In the genomic region with DNA sequence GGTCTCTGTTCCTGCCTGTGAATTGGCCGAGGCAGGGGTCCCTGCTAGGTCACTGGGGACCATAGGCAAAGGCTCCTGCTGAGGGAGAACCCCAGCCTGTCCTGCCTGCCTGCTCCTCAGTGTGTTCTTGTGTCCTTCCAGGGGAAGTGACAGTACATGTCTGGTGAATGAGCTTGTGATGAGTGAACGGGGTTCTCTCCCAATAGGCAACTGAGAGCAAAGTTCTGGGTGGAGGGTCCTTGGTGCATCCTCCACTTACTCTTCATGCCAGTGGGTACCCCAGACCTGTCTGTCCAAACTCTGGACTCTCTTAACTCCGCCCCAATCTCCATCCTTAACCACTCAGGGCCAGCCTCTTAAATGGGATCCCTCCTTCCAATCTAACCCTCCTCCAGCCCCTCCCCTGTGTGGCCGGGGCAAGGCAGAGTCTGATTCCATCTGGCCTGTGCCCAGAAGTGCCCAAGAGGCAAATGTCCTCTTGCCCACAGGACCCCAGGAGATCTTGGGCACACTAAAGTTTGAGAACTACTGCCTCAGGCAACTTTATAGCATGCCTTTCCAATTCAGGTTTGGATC, we compare ENCODE assay signal across 9 cellular contexts. TPM values are rescaled to one million over a fixed set of nuclear protein-coding genes. Genes with fewer than 3 reads are reported as not detected.
DNase-seq lines count a peak whose midpoint lies in the region; ATAC-seq and TF ChIP-seq lines count a peak whose summit lies in the region.
"Had no signal": no experiment of that assay in that cellular context is flagged by ENCODE, and none has a peak within 500 bp of the region (broad histone marks: within the 10 kb centered on the region; RNA-seq: fewer than 3 reads in every experiment).

No MANE protein-coding gene starts in this region.

- no peaks in the 10 kb centered on the region for H3K9me3 Mint-ChIP-seq in activated CD4-positive, alpha-beta T cell treated with anti-CD3 and anti-CD28 coated beads, Interleukin-2, amount 10 ng/mL, durations not matched to agents 7 days and 5 days
- H3K9me3 Mint-ChIP-seq in activated CD8-positive, alpha-beta T cell treated with anti-CD3 and anti-CD28 coated beads, Interleukin-2, amount 10 ng/mL, durations not matched to agents 7 days and 5 days (ENCODE audit: insufficient read depth), result no peaks in the 10 kb centered on the region
- H3K9me3 Mint-ChIP-seq in glutamatergic neuron (ENCODE audit: unreplicated experiment), result peaks cover 4% of the 10 kb centered on the region

- H3K27me3 Mint-ChIP-seq in activated CD4-positive, alpha-beta T cell treated with anti-CD3 and anti-CD28 coated beads, Interleukin-2, amount 10 ng/mL, durations not matched to agents 7 days and 5 days, result no peaks in the 10 kb centered on the region
- no peaks in the 10 kb centered on the region for H3K27me3 Mint-ChIP-seq in activated CD8-positive, alpha-beta T cell treated with anti-CD3 and anti-CD28 coated beads, Interleukin-2, amount 10 ng/mL, durations not matched to agents 7 days and 5 days (ENCODE audit: low read depth)
- peaks cover 2% of the 10 kb centered on the region for H3K27me3 Mint-ChIP-seq in glutamatergic neuron (ENCODE audit: unreplicated experiment)

- TF ChIP-seq CTCF in glutamatergic neuron (IDR thresholded peaks at IDR 0.05; ENCODE audit: partially characterized antibody, unreplicated experiment), result no peak
- no peak for TF ChIP-seq CTCF in stomach (IDR thresholded peaks at IDR 0.05)

- H4K8ac ChIP-seq in trophoblast cell (ENCODE audit: low read depth, low read length), result no peak overlapping the region

- H3K14ac ChIP-seq in trophoblast cell (ENCODE audit: low read length), result no peak overlapping the region

- no peak for TF ChIP-seq EP300 in stomach (IDR thresholded peaks at IDR 0.05)

- H3K9me3 ChIP-seq in stomach (no peaks in the 10 kb centered on the region), trophoblast cell (ENCODE audit: insufficient read depth, low read depth, low read length) (peaks cover 3% of the 10 kb centered on the region)

- no peak overlapping the region for H3K23ac ChIP-seq in trophoblast cell (ENCODE audit: low read length)

- H3K9ac ChIP-seq in trophoblast cell (ENCODE audit: low read length), result no peak overlapping the region

- H3K4me3 ChIP-seq in stomach (peak overlapping the region; percentile 56 to 84 (median 80)), trophoblast cell (ENCODE audit: low read depth, low read length) (no peak overlapping the region)

- no peak overlapping the region for H2BK12ac ChIP-seq in trophoblast cell (ENCODE audit: low read length)

- intact Hi-C loops in stomach (cut with DNase I; ENCODE audit: low total_unique reads), result no loop called here

- H3K36me3 Mint-ChIP-seq in activated CD4-positive, alpha-beta T cell treated with anti-CD3 and anti-CD28 coated beads, Interleukin-2, amount 10 ng/mL, durations not matched to agents 7 days and 5 days (ENCODE audit: low read depth), result peaks cover 5% of the 10 kb centered on the region
- H3K36me3 Mint-ChIP-seq in activated CD8-positive, alpha-beta T cell treated with anti-CD3 and anti-CD28 coated beads, Interleukin-2, amount 10 ng/mL, durations not matched to agents 7 days and 5 days (ENCODE audit: low read depth), result peaks cover 13% of the 10 kb centered on the region
- H3K36me3 Mint-ChIP-seq in glutamatergic neuron (ENCODE audit: unreplicated experiment), result no peaks in the 10 kb centered on the region

- H3K36me3 ChIP-seq in stomach, result peaks cover 19 to 43% (median 39%) of the 10 kb centered on the region in 4 donors
- H3K36me3 ChIP-seq in trophoblast cell (ENCODE audit: control insufficient read depth in 1 of 2, insufficient read depth in 2 of 2, low read length in 2 of 2), result peaks cover 7 to 18% of the 10 kb centered on the region in 2 experiments

- H2AFZ ChIP-seq in trophoblast cell (ENCODE audit: insufficient read depth, low read length, poor library complexity), result no peak overlapping the region

- peaks cover 32% of the 10 kb centered on the region for H3K4me1 Mint-ChIP-seq in activated CD4-positive, alpha-beta T cell treated with anti-CD3 and anti-CD28 coated beads, Interleukin-2, amount 10 ng/mL, durations not matched to agents 7 days and 5 days
- peaks cover 30% of the 10 kb centered on the region for H3K4me1 Mint-ChIP-seq in activated CD8-positive, alpha-beta T cell treated with anti-CD3 and anti-CD28 coated beads, Interleukin-2, amount 10 ng/mL, durations not matched to agents 7 days and 5 days (ENCODE audit: low read depth)
- H3K4me1 Mint-ChIP-seq in glutamatergic neuron (ENCODE audit: low read depth, unreplicated experiment), result peaks cover 17% of the 10 kb centered on the region

- peak overlapping the region; percentile 63 for H3K27ac Mint-ChIP-seq in activated CD4-positive, alpha-beta T cell treated with anti-CD3 and anti-CD28 coated beads, Interleukin-2, amount 10 ng/mL, durations not matched to agents 7 days and 5 days
- no peak overlapping the region for H3K27ac Mint-ChIP-seq in activated CD8-positive, alpha-beta T cell treated with anti-CD3 and anti-CD28 coated beads, Interleukin-2, amount 10 ng/mL, durations not matched to agents 7 days and 5 days
- H3K27ac Mint-ChIP-seq in glutamatergic neuron (ENCODE audit: unreplicated experiment), result peak overlapping the region; percentile 55

- H2AK5ac ChIP-seq in trophoblast cell (ENCODE audit: low read length), result no peak overlapping the region

- H3K27me3 ChIP-seq in stomach, result no peaks in the 10 kb centered on the region
- no peaks in the 10 kb centered on the region for H3K27me3 ChIP-seq in trophoblast cell (ENCODE audit: insufficient read depth, low read length)

- H3K79me1 ChIP-seq in trophoblast cell (ENCODE audit: low read length), result peaks cover 8% of the 10 kb centered on the region

- TF ChIP-seq POLR2A in stomach (IDR thresholded peaks at IDR 0.05), result no peak

- WGBS in stomach, 5 donors, result 48 to 68% (median 60%) methylated on average over 4 of the region's 4 CpGs
- WGBS in trophoblast cell (ENCODE audit: extremely low coverage, insufficient coverage, insufficient read length), result no CpG with 5 or more reads among the region's 4 CpGs

- H3K27ac ChIP-seq in stomach (peak overlapping the region in 3 of 5 donors; percentile 92 to 94 (median 94)), trophoblast cell (ENCODE audit: low read depth, low read length) (no peak overlapping the region)

- H3K18ac ChIP-seq in trophoblast cell (ENCODE audit: low read length), result no peak overlapping the region

- no peak for ATAC-seq in activated CD8-positive, alpha-beta T cell treated with anti-CD3 and anti-CD28 coated beads, Interleukin-2, amount 10 ng/mL, durations not matched to agents 7 days and 5 days

- CTCF ChIA-PET in activated CD4-positive, alpha-beta T cell treated with anti-CD3 and anti-CD28 coated beads, Interleukin-2, amount 10 ng/mL, durations not matched to agents 7 days and 5 days (lab: Charles Lee), result interaction anchor here (0.6 to 2.3 kb wide), 8 partner anchors 9 to 42 kb away, joined by 3 to 8 read pairs (median 5); no protein-coding TSS in a partner anchor
- CTCF ChIA-PET in activated CD8-positive, alpha-beta T cell treated with anti-CD3 and anti-CD28 coated beads, Interleukin-2, amount 10 ng/mL, durations not matched to agents 7 days and 5 days (lab: Charles Lee), result interaction anchor here (0.8 to 4.1 kb wide), 7 partner anchors 10 to 104 kb away, joined by 3 to 11 read pairs (median 4); no protein-coding TSS in a partner anchor

- peaks cover 8% of the 10 kb centered on the region for H3K79me2 ChIP-seq in trophoblast cell (ENCODE audit: control insufficient read depth, insufficient read depth, low read length, poor library complexity)

- H3K4me1 ChIP-seq in stomach (peaks cover 24 to 37% (median 28%) of the 10 kb centered on the region in 4 donors), trophoblast cell (ENCODE audit: control insufficient read depth in 1 of 2, insufficient read depth in 2 of 2, low read length in 2 of 2) (peaks cover 5 to 13% of the 10 kb centered on the region in 2 experiments)

- no peak overlapping the region for H4K91ac ChIP-seq in trophoblast cell (ENCODE audit: low read depth, low read length)

- H3K4me3 Mint-ChIP-seq in activated CD4-positive, alpha-beta T cell treated with anti-CD3 and anti-CD28 coated beads, Interleukin-2, amount 10 ng/mL, durations not matched to agents 7 days and 5 days, result peak overlapping the region; percentile 79
- peak overlapping the region; percentile 80 for H3K4me3 Mint-ChIP-seq in activated CD8-positive, alpha-beta T cell treated with anti-CD3 and anti-CD28 coated beads, Interleukin-2, amount 10 ng/mL, durations not matched to agents 7 days and 5 days
- peak overlapping the region; percentile 67 for H3K4me3 Mint-ChIP-seq in glutamatergic neuron (ENCODE audit: unreplicated experiment)

- no peak overlapping the region for H2BK5ac ChIP-seq in trophoblast cell (ENCODE audit: low read depth, low read length, poor library complexity)

- no peak overlapping the region for H3K4ac ChIP-seq in trophoblast cell (ENCODE audit: low read depth, low read length)

- no peak overlapping the region for H2BK120ac ChIP-seq in trophoblast cell (ENCODE audit: insufficient read depth, low read length, poor library complexity)

- POLR2A ChIA-PET in activated CD4-positive, alpha-beta T cell treated with anti-CD3 and anti-CD28 coated beads, Interleukin-2, amount 10 ng/mL, durations not matched to agents 7 days and 5 days (lab: Charles Lee), result no interaction called here
- POLR2A ChIA-PET in activated CD8-positive, alpha-beta T cell treated with anti-CD3 and anti-CD28 coated beads, Interleukin-2, amount 10 ng/mL, durations not matched to agents 7 days and 5 days (lab: Charles Lee), result no interaction called here

- H3K4me2 ChIP-seq in trophoblast cell (ENCODE audit: low read length), result no peak overlapping the region

- no peak for DNase-seq in activated CD4-positive, alpha-beta T cell treated with anti-CD3 and anti-CD28 coated beads, Interleukin-2, amount 10 ng/mL, durations not matched to agents 7 days and 5 days
- DNase-seq in activated CD4-positive, alpha-beta T cell treated with anti-CD3 and anti-CD28 coated beads for 4 hours, result no peak
- no peak for DNase-seq in activated CD8-positive, alpha-beta T cell treated with anti-CD3 and anti-CD28 coated beads, Interleukin-2, amount 10 ng/mL, durations not matched to agents 7 days and 5 days
- DNase-seq in glutamatergic neuron, result no peak
- no peak for DNase-seq in stomach
- no peak for DNase-seq in activated CD4-positive, CD25-positive, alpha-beta regulatory T cell treated with anti-CD3 and anti-CD28 coated beads, Interleukin-2, amount 50 U/mL, for 72 hours
- DNase-seq in D341Med (ENCODE audit: low spot score), result no peak
- no peak for DNase-seq in trophoblast cell
- DNase-seq: cerebellar nuclear complex had no signal

- no peak overlapping the region for H4K12ac ChIP-seq in trophoblast cell (ENCODE audit: low read depth, low read length)

RNA-seq across cellular contexts. Expression of a gene that starts 2.0 kb away (rescaled TPM):
- total RNA-seq in activated CD4-positive, alpha-beta T cell treated with anti-CD3 and anti-CD28 coated beads, Interleukin-2, amount 10 ng/mL, durations not matched to agents 7 days and 5 days, result 1 to 10 TPM; 7.6 to 7.8 TPM
- total RNA-seq in activated CD8-positive, alpha-beta T cell treated with anti-CD3 and anti-CD28 coated beads, Interleukin-2, amount 10 ng/mL, durations not matched to agents 7 days and 5 days, result 1 to 10 TPM; 8.0 TPM
- total RNA-seq in glutamatergic neuron (ENCODE audit: unreplicated experiment) (14.2 TPM), stomach (10 to 100 TPM in 2 of 5 donors, 1 to 10 TPM in 2, under 1 TPM in 1; 0.58 to 33.9 (median 4.9) TPM)
- polyA plus RNA-seq in stomach, result 1 to 10 TPM; 5.2 to 5.7 (median 5.3) TPM
- 9.3 and 10.2 TPM in 2 replicates for polyA plus RNA-seq in trophoblast cell (2013)

RNA-seq across cellular contexts. Expression of a gene that starts 26.9 kb away (rescaled TPM):
- total RNA-seq in activated CD4-positive, alpha-beta T cell treated with anti-CD3 and anti-CD28 coated beads, Interleukin-2, amount 10 ng/mL, durations not matched to agents 7 days and 5 days, result under 1 TPM; 0.20 to 0.21 TPM
- total RNA-seq in activated CD8-positive, alpha-beta T cell treated with anti-CD3 and anti-CD28 coated beads, Interleukin-2, amount 10 ng/mL, durations not matched to agents 7 days and 5 days, result under 1 TPM; 0.76 to 0.82 TPM
- total RNA-seq in glutamatergic neuron (ENCODE audit: unreplicated experiment) (not detected), stomach (10 to 100 TPM in 2 of 5 donors, 1 to 10 TPM in 1, under 1 TPM in 1, not detected in 1; 0.89 to 73.6 (median 12.7) TPM)
- 10 to 100 TPM in 1 of 3 donors, 1 to 10 TPM in 2; 2.9 to 17.9 (median 8.0) TPM for polyA plus RNA-seq in stomach
- 39.9 and 46.1 TPM in 2 replicates for polyA plus RNA-seq in trophoblast cell (2013)

RNA-seq across cellular contexts. Expression of a gene that starts 47.4 kb away (rescaled TPM):
- total RNA-seq in activated CD4-positive, alpha-beta T cell treated with anti-CD3 and anti-CD28 coated beads, Interleukin-2, amount 10 ng/mL, durations not matched to agents 7 days and 5 days, result 10 to 100 TPM; 62.7 to 63.8 TPM
- 10 to 100 TPM; 79.0 to 81.0 TPM for total RNA-seq in activated CD8-positive, alpha-beta T cell treated with anti-CD3 and anti-CD28 coated beads, Interleukin-2, amount 10 ng/mL, durations not matched to agents 7 days and 5 days
- total RNA-seq in glutamatergic neuron (ENCODE audit: unreplicated experiment) (22.6 TPM), stomach (10 to 100 TPM in 2 of 5 donors, 1 to 10 TPM in 2, under 1 TPM in 1; 0.58 to 44.4 (median 4.0) TPM)
- polyA plus RNA-seq in stomach, result 10 to 100 TPM; 21.9 to 37.6 (median 29.1) TPM
- polyA plus RNA-seq in trophoblast cell (2013), result 20.4 and 22.4 TPM in 2 replicates
